ENCODE assay signal across 8 cellular contexts in the genomic region with DNA sequence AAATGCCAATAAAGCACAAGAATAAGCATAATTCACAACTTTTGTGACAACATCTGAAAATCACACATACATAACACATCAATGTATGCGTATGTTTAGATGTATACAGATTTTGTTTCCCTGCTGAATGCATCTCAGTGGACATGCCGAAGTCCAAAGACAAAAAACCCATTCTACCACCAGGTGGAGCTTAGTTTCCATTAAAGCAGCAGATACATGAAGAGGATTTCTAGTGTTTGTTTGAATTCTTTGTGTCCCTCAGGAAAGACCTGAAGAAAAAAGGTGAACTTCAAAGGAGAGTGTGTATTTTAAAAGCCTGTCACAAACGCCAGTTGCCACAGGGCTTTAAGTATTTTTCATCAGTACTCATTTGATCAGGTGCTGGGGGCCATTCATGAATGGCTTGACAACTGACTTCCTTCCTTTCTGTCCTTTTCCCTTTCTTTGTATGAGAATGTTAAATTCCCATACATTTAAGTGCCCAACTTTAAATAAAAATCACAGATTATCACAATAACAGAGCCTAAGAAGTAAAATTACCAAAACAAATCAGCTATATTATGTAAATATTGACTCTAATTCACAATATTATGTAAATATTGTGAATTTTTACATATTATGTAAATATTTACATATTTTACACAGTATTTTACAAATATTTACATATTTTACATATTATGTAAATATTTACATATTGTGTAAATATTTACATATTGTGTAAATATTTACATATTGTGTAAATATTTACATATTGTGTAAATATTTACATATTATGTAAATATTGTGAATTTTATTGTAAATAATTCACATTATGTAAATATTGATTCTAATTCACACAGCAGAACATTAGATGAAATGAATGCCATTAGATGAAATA.
DNase-seq lines count a peak whose midpoint lies in the region; ATAC-seq and TF ChIP-seq lines count a peak whose summit lies in the region.

No MANE protein-coding gene starts in this region.

- no peak overlapping the region for H3K4me2 ChIP-seq in neural cell (ENCODE audit: low read length)

- peak overlapping the region; percentile 35 for H3K27ac ChIP-seq in 22Rv1
- no peak overlapping the region for H3K27ac ChIP-seq in neural cell (ENCODE audit: low read length)

- no peaks in the 10 kb centered on the region for H3K79me2 ChIP-seq in neural cell (replicated peaks; ENCODE audit: insufficient read depth, low read length)

- no peaks in the 10 kb centered on the region for H3K4me1 Mint-ChIP-seq in stimulated activated memory B cell treated with anti-CD40 and anti-IgM and Interleukin-4, amounts not matched to agents 10 μg/mL and 1 μg/mL and 100 μg/mL, for 72 hours

- H3K9me3 ChIP-seq in neural cell (ENCODE audit: low read length), result no peaks in the 10 kb centered on the region

- no peak overlapping the region for H3K4me3 ChIP-seq in GM06990 (replicated peaks; ENCODE audit: low read depth, low read length)
- H3K4me3 ChIP-seq in HFF-Myc (replicated peaks; ENCODE audit: low read depth, low read length), result no peak overlapping the region
- H3K4me3 ChIP-seq in NB4 (ENCODE audit: low read depth, low read length), result no peak overlapping the region
- H3K4me3 ChIP-seq in neural cell (ENCODE audit: low read length), result no peak overlapping the region

- peak; percentile 37 for ATAC-seq in esophagus mucosa
- no peak for ATAC-seq in stimulated activated memory B cell treated with anti-CD40 and anti-IgM and Interleukin-4, amounts not matched to agents 10 μg/mL and 1 μg/mL and 100 μg/mL, for 72 hours

- H3K27me3 Mint-ChIP-seq in stimulated activated memory B cell treated with anti-CD40 and anti-IgM and Interleukin-4, amounts not matched to agents 10 μg/mL and 1 μg/mL and 100 μg/mL, for 72 hours, result no peaks in the 10 kb centered on the region

- H3K9me3 Mint-ChIP-seq in stimulated activated memory B cell treated with anti-CD40 and anti-IgM and Interleukin-4, amounts not matched to agents 10 μg/mL and 1 μg/mL and 100 μg/mL, for 72 hours, result no peaks in the 10 kb centered on the region

- no peaks in the 10 kb centered on the region for H3K36me3 Mint-ChIP-seq in stimulated activated memory B cell treated with anti-CD40 and anti-IgM and Interleukin-4, amounts not matched to agents 10 μg/mL and 1 μg/mL and 100 μg/mL, for 72 hours

- no peak overlapping the region for H3K4me3 Mint-ChIP-seq in stimulated activated memory B cell treated with anti-CD40 and anti-IgM and Interleukin-4, amounts not matched to agents 10 μg/mL and 1 μg/mL and 100 μg/mL, for 72 hours

- no peak for TF ChIP-seq EP300 in neural cell (conservative IDR thresholded peaks at IDR 0.05; ENCODE audit: poor library complexity, severe bottlenecking)

- H4K20me1 ChIP-seq in neural cell (ENCODE audit: insufficient read depth), result no peaks in the 10 kb centered on the region

- no peak overlapping the region for H2AFZ ChIP-seq in neural cell (ENCODE audit: low read depth, low read length)

- H3K27ac Mint-ChIP-seq in stimulated activated memory B cell treated with anti-CD40 and anti-IgM and Interleukin-4, amounts not matched to agents 10 μg/mL and 1 μg/mL and 100 μg/mL, for 72 hours, result no peak overlapping the region

- DNase-seq in GM06990 (ENCODE audit: extremely low read depth, insufficient read length) (no peak), HFF-Myc (ENCODE audit: extremely low read depth, low read depth) (peak; percentile 61), NB4 (ENCODE audit: low read depth) (peak; percentile 68), SHP77 (lab: John Stamatoyannopoulos, UW) (peak; percentile 67 to 78)

- H3K36me3 ChIP-seq in GM06990 (ENCODE audit: control insufficient read depth, insufficient read depth, low read length) (no peaks in the 10 kb centered on the region), neural cell (ENCODE audit: insufficient read depth, low read length) (no peaks in the 10 kb centered on the region)

- peak; percentile 90 for TF ChIP-seq RAD21 in neural cell (conservative IDR thresholded peaks at IDR 0.05)

- no peaks in the 10 kb centered on the region for H3K9me2 ChIP-seq in neural cell (ENCODE audit: insufficient read depth, low read length)

- no peaks in the 10 kb centered on the region for H3F3A ChIP-seq in neural cell (ENCODE audit: insufficient read depth, low read length, poor library complexity, severe bottlenecking)

- H3K27me3 ChIP-seq in GM06990 (replicated peaks; ENCODE audit: control insufficient read depth, insufficient read depth, low read length), result no peaks in the 10 kb centered on the region
- no peaks in the 10 kb centered on the region for H3K27me3 ChIP-seq in neural cell (ENCODE audit: insufficient read depth, low read depth, low read length)

- H3K9ac ChIP-seq in neural cell (ENCODE audit: low read length), result no peak overlapping the region

- TF ChIP-seq CTCF in 22Rv1 (IDR thresholded peaks at IDR 0.05) (peak; percentile 88), GM06990 (IDR thresholded peaks at IDR 0.05; ENCODE audit: insufficient read depth, low read length, poor library complexity, severe bottlenecking) (peak; percentile 55), HFF-Myc (IDR thresholded peaks at IDR 0.05; ENCODE audit: low read depth, low read length, missing control alignments) (peak; percentile 62), NB4 (IDR thresholded peaks at IDR 0.05; ENCODE audit: low read depth, low read length) (peak; percentile 64), neural cell (IDR thresholded peaks at IDR 0.05; ENCODE audit: poor library complexity, severe bottlenecking) (peak; percentile 91)

- no peak for TF ChIP-seq POLR2A in NB4 (IDR thresholded peaks at IDR 0.05; ENCODE audit: extremely low read depth, insufficient read length)

TF ChIP-seq in neural cell, 6 proteins besides CTCF, POLR2A, EP300 and RAD21:
- TF ChIP-seq, protein P1, sequence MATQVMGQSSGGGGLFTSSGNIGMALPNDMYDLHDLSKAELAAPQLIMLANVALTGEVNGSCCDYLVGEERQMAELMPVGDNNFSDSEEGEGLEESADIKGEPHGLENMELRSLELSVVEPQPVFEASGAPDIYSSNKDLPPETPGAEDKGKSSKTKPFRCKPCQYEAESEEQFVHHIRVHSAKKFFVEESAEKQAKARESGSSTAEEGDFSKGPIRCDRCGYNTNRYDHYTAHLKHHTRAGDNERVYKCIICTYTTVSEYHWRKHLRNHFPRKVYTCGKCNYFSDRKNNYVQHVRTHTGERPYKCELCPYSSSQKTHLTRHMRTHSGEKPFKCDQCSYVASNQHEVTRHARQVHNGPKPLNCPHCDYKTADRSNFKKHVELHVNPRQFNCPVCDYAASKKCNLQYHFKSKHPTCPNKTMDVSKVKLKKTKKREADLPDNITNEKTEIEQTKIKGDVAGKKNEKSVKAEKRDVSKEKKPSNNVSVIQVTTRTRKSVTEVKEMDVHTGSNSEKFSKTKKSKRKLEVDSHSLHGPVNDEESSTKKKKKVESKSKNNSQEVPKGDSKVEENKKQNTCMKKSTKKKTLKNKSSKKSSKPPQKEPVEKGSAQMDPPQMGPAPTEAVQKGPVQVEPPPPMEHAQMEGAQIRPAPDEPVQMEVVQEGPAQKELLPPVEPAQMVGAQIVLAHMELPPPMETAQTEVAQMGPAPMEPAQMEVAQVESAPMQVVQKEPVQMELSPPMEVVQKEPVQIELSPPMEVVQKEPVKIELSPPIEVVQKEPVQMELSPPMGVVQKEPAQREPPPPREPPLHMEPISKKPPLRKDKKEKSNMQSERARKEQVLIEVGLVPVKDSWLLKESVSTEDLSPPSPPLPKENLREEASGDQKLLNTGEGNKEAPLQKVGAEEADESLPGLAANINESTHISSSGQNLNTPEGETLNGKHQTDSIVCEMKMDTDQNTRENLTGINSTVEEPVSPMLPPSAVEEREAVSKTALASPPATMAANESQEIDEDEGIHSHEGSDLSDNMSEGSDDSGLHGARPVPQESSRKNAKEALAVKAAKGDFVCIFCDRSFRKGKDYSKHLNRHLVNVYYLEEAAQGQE (IDR thresholded peaks at IDR 0.05; ENCODE audit: borderline replicate concordance), result no peak
- TF ChIP-seq TAF1 (IDR thresholded peaks at IDR 0.05; ENCODE audit: low read depth) (no peak), MXI1 (conservative IDR thresholded peaks at IDR 0.05; ENCODE audit: poor library complexity, severe bottlenecking) (no peak), EZH2 (IDR thresholded peaks at IDR 0.05; ENCODE audit: borderline replicate concordance, insufficient read depth, low read length, poor library complexity, severe bottlenecking) (no peak), POLR2AphosphoS5 (IDR thresholded peaks at IDR 0.05) (no peak), SMC3 (conservative IDR thresholded peaks at IDR 0.05; ENCODE audit: poor library complexity) (peak; percentile 97)
